ENCODE assay signal across 9 cellular contexts in genomic region chr19:13023666-13024065, GRCh38. TPM values are rescaled to one million over a fixed set of nuclear protein-coding genes. Genes with fewer than 3 reads are reported as not detected.
A peak's percentile ranks its signal among the peaks of the same experiment; 100 is the strongest.
DNase-seq lines count a peak whose midpoint lies in the region; ATAC-seq lines count a peak whose summit lies in the region.
"Had no signal": no experiment of that assay in that cellular context is flagged by ENCODE, and none has a peak within 500 bp of the region (broad histone marks: within the 10 kb centered on the region; RNA-seq: fewer than 3 reads in every experiment).

No MANE protein-coding gene starts in this region.

- H3K4me1 Mint-ChIP-seq in T-helper 1 cell treated with Interleukin-12 subunit alpha and Interleukin-12 subunit beta and Interleukin-4 antibody, amounts not matched to agents 30 μg/mL and 1 μg/mL, for 36 hours (ENCODE audit: low read depth) = peaks cover 20% of the 10 kb centered on the region

- H3K4me1 ChIP-seq in SJSA1 (replicated peaks) (peaks cover 43% of the 10 kb centered on the region), stomach smooth muscle (ENCODE audit: control insufficient read depth, insufficient read depth, low read length) (peaks cover 88% of the 10 kb centered on the region)

- H3K9me3 Mint-ChIP-seq in T-helper 1 cell treated with Interleukin-12 subunit alpha and Interleukin-12 subunit beta and Interleukin-4 antibody, amounts not matched to agents 30 μg/mL and 1 μg/mL, for 36 hours = no peaks in the 10 kb centered on the region

- peaks cover 73% of the 10 kb centered on the region for H3K27me3 Mint-ChIP-seq in T-helper 1 cell treated with Interleukin-12 subunit alpha and Interleukin-12 subunit beta and Interleukin-4 antibody, amounts not matched to agents 30 μg/mL and 1 μg/mL, for 36 hours (ENCODE audit: low read depth)

- no peaks in the 10 kb centered on the region for H3K9me3 ChIP-seq in SJSA1 (replicated peaks)
- H3K9me3 ChIP-seq in stomach smooth muscle (ENCODE audit: control insufficient read depth in 2 of 2, low read length in 2 of 2) = no peaks in the 10 kb centered on the region

- peak overlapping the region; percentile 67 for H3K4me3 Mint-ChIP-seq in T-helper 1 cell treated with Interleukin-12 subunit alpha and Interleukin-12 subunit beta and Interleukin-4 antibody, amounts not matched to agents 30 μg/mL and 1 μg/mL, for 36 hours

- peaks cover 2% of the 10 kb centered on the region for H3K36me3 Mint-ChIP-seq in T-helper 1 cell treated with Interleukin-12 subunit alpha and Interleukin-12 subunit beta and Interleukin-4 antibody, amounts not matched to agents 30 μg/mL and 1 μg/mL, for 36 hours (ENCODE audit: low read depth)

- no peak overlapping the region; the same call in 1 of the 2 replicates for H3K27ac ChIP-seq in SJSA1
- peak overlapping the region; percentile 97 for H3K27ac ChIP-seq in stomach smooth muscle (ENCODE audit: low read length)

- H3K4me3 ChIP-seq in SJSA1 = peak overlapping the region; percentile 42
- H3K4me3 ChIP-seq in stomach smooth muscle (ENCODE audit: low read length in 2 of 2) = peak overlapping the region; percentile 65 to 66

- ATAC-seq in GM19397 (IDR thresholded peaks at IDR 0.05; ENCODE audit: unreplicated experiment) = no peak

- H3K27me3 ChIP-seq in SJSA1 (replicated peaks) (no peaks in the 10 kb centered on the region), stomach smooth muscle (ENCODE audit: control insufficient read depth in 1 of 2, insufficient read depth in 2 of 2, low read length in 2 of 2) (no peaks in the 10 kb centered on the region)

- no peak overlapping the region for H3K27ac Mint-ChIP-seq in T-helper 1 cell treated with Interleukin-12 subunit alpha and Interleukin-12 subunit beta and Interleukin-4 antibody, amounts not matched to agents 30 μg/mL and 1 μg/mL, for 36 hours

- H3K9ac ChIP-seq in stomach smooth muscle (ENCODE audit: low read length in 2 of 2) = peak overlapping the region in 1 of 2 donors; percentile 86

- no peak for DNase-seq in T-helper 1 cell
- DNase-seq in SJSA1 (ENCODE audit: low read depth in 1 of 2, low spot score in 2 of 2) = no peak
- DNase-seq in fibroblast of gingiva (ENCODE audit: low read depth) = peak; percentile 63
- no peak for DNase-seq in germinal center (ENCODE audit: low spot score)
- DNase-seq in dedifferentiated amniotic fluid mesenchymal stem cell (ENCODE audit: extremely low spot score) = no peak
- DNase-seq: stimulated activated naive CD4-positive, alpha-beta T cell treated with Interleukin-2 at 50 U/mL for 16 hours had no signal

- H3K36me3 ChIP-seq in SJSA1 = peaks cover 7% of the 10 kb centered on the region; the same call in 1 of the 2 replicates
- peaks cover 0 to 5% of the 10 kb centered on the region in 2 donors for H3K36me3 ChIP-seq in stomach smooth muscle (ENCODE audit: control insufficient read depth in 2 of 2, insufficient read depth in 2 of 2, low read length in 2 of 2)

RNA-seq across cellular contexts. Expression of gene NFIX, which starts 28.4 kb away (rescaled TPM):
- 9.4 and 10.9 TPM in 2 replicates for total RNA-seq in SJSA1 (2014; rRNA removed; shearing (Covaris generic))

RNA-seq across cellular contexts. Expression of gene DAND5, which starts 54.3 kb away (rescaled TPM):
- 0.41 TPM in 1 of 2 replicates, not detected in the other for total RNA-seq in SJSA1 (2014; rRNA removed; shearing (Covaris generic))
